Comparison of ENCODE assay signal across 8 cellular contexts in genomic region chr5:96875805-96876291, GRCh38. TPM values are rescaled to one million over a fixed set of nuclear protein-coding genes. Genes with fewer than 3 reads are reported as not detected.
DNase-seq lines count a peak whose midpoint lies in the region; ATAC-seq and TF ChIP-seq lines count a peak whose summit lies in the region.

No MANE protein-coding gene starts in this region.

- H3K27ac ChIP-seq in DND-41 (ENCODE audit: low read length) (peak overlapping the region; percentile 97), SK-N-SH (ENCODE audit: low read depth in 2 of 2, low read length in 1 of 2) (0 out of 4 replicates have a peak overlapping the region, but pooled peaks of 1 of the 2 experiments have one; percentile 1), RWPE1 (no peak overlapping the region)

- H3K4me3 ChIP-seq in DND-41 (ENCODE audit: low read depth in 1 of 2, low read length in 2 of 2) (peak overlapping the region; percentile 81 to 86), SK-N-SH (ENCODE audit: low read depth in 2 of 2, low read length in 1 of 2) (peak overlapping the region; percentile 37 to 52; a peak in 3 of 4 replicates)

- H2AFZ ChIP-seq in DND-41 (ENCODE audit: low read depth, low read length) (peak overlapping the region; percentile 81), SK-N-SH (ENCODE audit: low read depth) (peak overlapping the region; percentile 91)

- TF ChIP-seq EP300 in SK-N-SH (IDR thresholded peaks at IDR 0.05; ENCODE audit: borderline replicate concordance in 1 of 2, low read depth in 1 of 2, low read length in 1 of 2), result no peak

- H3K36me3 ChIP-seq in DND-41 (ENCODE audit: insufficient read depth, low read length), result peaks cover 15% of the 10 kb centered on the region
- H3K36me3 ChIP-seq in SK-N-SH (replicated peaks in 1 of 2; ENCODE audit: control insufficient read depth in 1 of 2, insufficient read depth in 2 of 2, low read length in 1 of 2), result no peaks in the 10 kb centered on the region

- H3K79me2 ChIP-seq in DND-41 (ENCODE audit: insufficient read depth, low read length), result peaks cover 45% of the 10 kb centered on the region
- no peaks in the 10 kb centered on the region for H3K79me2 ChIP-seq in SK-N-SH (ENCODE audit: insufficient read depth)

- H3K9me3 Mint-ChIP-seq in HFFc6, result no peaks in the 10 kb centered on the region
- no peaks in the 10 kb centered on the region for H3K9me3 Mint-ChIP-seq in chondrocyte (ENCODE audit: low read depth)
- H3K9me3 Mint-ChIP-seq in natural killer cell treated with Interleukin-12 subunit alpha and Interleukin-12 subunit beta and Interleukin-15 and Interleukin-18, amount 100 ng/mL, for 72 hours, result no peaks in the 10 kb centered on the region

- no peaks in the 10 kb centered on the region for H3K27me3 ChIP-seq in DND-41 (ENCODE audit: insufficient read depth, low read length, poor library complexity)
- no peaks in the 10 kb centered on the region for H3K27me3 ChIP-seq in SK-N-SH (ENCODE audit: insufficient read depth)

- H3K36me3 Mint-ChIP-seq in HFFc6 (ENCODE audit: low read depth) (peaks cover 4% of the 10 kb centered on the region), chondrocyte (ENCODE audit: low read depth) (peaks cover 6% of the 10 kb centered on the region)
- peaks cover 29% of the 10 kb centered on the region for H3K36me3 Mint-ChIP-seq in natural killer cell treated with Interleukin-12 subunit alpha and Interleukin-12 subunit beta and Interleukin-15 and Interleukin-18, amount 100 ng/mL, for 72 hours

- H4K20me1 ChIP-seq in DND-41 (ENCODE audit: insufficient read depth, low read length), result no peaks in the 10 kb centered on the region
- H4K20me1 ChIP-seq in SK-N-SH (ENCODE audit: insufficient read depth), result no peaks in the 10 kb centered on the region

- H3K4me1 ChIP-seq in DND-41 (ENCODE audit: insufficient read depth, low read length), result peaks cover 72% of the 10 kb centered on the region
- no peaks in the 10 kb centered on the region; a peak in 2 of 4 replicates for H3K4me1 ChIP-seq in SK-N-SH (ENCODE audit: control insufficient read depth in 1 of 2, insufficient read depth in 2 of 2, low read depth in 1 of 2, low read length in 1 of 2)

- no peak for TF ChIP-seq RAD21 in SK-N-SH (IDR thresholded peaks at IDR 0.05; ENCODE audit: low read length)

- no peaks in the 10 kb centered on the region for H3K9me2 ChIP-seq in SK-N-SH

- WGBS in SK-N-SH (ENCODE audit: low lambda C conversion rate), result 53% methylated on average over 4 of the region's 4 CpGs

- H3K9me3 ChIP-seq in DND-41 (ENCODE audit: insufficient read depth, low read length, severe bottlenecking) (no peaks in the 10 kb centered on the region), SK-N-SH (no peaks in the 10 kb centered on the region)

- H3K4me1 Mint-ChIP-seq in HFFc6 (ENCODE audit: low read depth) (peaks cover 47% of the 10 kb centered on the region), chondrocyte (ENCODE audit: low read depth) (peaks cover 18% of the 10 kb centered on the region)
- peaks cover 55 to 66% of the 10 kb centered on the region in 2 donors for H3K4me1 Mint-ChIP-seq in natural killer cell treated with Interleukin-12 subunit alpha and Interleukin-12 subunit beta and Interleukin-15 and Interleukin-18, amount 100 ng/mL, for 72 hours (ENCODE audit: low read depth in 2 of 2)

- TF ChIP-seq CTCF in DND-41 (IDR thresholded peaks at IDR 0.05; ENCODE audit: borderline replicate concordance, extremely low read depth, low read length, poor library complexity, severe bottlenecking) (no peak), HFFc6 (IDR thresholded peaks at IDR 0.05) (no peak), SK-N-SH (IDR thresholded peaks at IDR 0.05) (no peak), chondrocyte (IDR thresholded peaks at IDR 0.05) (no peak), RWPE1 (conservative IDR thresholded peaks at IDR 0.05; ENCODE audit: low read depth) (no peak)

- H3K9ac ChIP-seq in DND-41 (ENCODE audit: low read depth, low read length) (peak overlapping the region; percentile 77), SK-N-SH (peak overlapping the region; percentile 32; the same call in 1 of the 2 replicates)

- H3K27ac Mint-ChIP-seq in HFFc6 (peak overlapping the region; percentile 94), chondrocyte (ENCODE audit: unreplicated experiment) (peak overlapping the region; percentile 82)
- H3K27ac Mint-ChIP-seq in natural killer cell treated with Interleukin-12 subunit alpha and Interleukin-12 subunit beta and Interleukin-15 and Interleukin-18, amount 100 ng/mL, for 72 hours, result peak overlapping the region; percentile 98

- H3K4me3 Mint-ChIP-seq in HFFc6, result peak overlapping the region; percentile 90
- H3K4me3 Mint-ChIP-seq in chondrocyte (ENCODE audit: unreplicated experiment), result peak overlapping the region; percentile 74
- H3K4me3 Mint-ChIP-seq in natural killer cell treated with Interleukin-12 subunit alpha and Interleukin-12 subunit beta and Interleukin-15 and Interleukin-18, amount 100 ng/mL, for 72 hours, result peak overlapping the region; percentile 89

- ATAC-seq in DND-41 (ENCODE audit: insufficient read depth, low read depth), result peak; percentile 78
- ATAC-seq in natural killer cell treated with Interleukin-12 subunit alpha and Interleukin-12 subunit beta and Interleukin-15 and Interleukin-18, amount 100 ng/mL, for 72 hours, result peak; percentile 33 to 37

- POLR2A ChIA-PET in SK-N-SH (lab: Yijun Ruan, JAX) (no interaction called here), RWPE1 (lab: Yijun Ruan, JAX; ENCODE audit: low non-redundant PET) (no interaction called here)

- DNase-seq in DND-41 (peak; percentile 67), HFFc6 (no peak), SK-N-SH (no peak), chondrocyte (ENCODE audit: low spot score) (no peak), globus pallidus (ENCODE audit: low spot score) (no peak), RWPE1 (ENCODE audit: low spot score) (no peak), 8988T (no peak)
- no peak for DNase-seq in natural killer cell treated with Interleukin-12 subunit alpha and Interleukin-12 subunit beta and Interleukin-15 and Interleukin-18, amount 100 ng/mL, for 72 hours (ENCODE audit: low spot score)

- H3K27me3 Mint-ChIP-seq in HFFc6 (ENCODE audit: insufficient read depth) (no peaks in the 10 kb centered on the region), chondrocyte (ENCODE audit: low read depth) (no peaks in the 10 kb centered on the region)
- no peaks in the 10 kb centered on the region for H3K27me3 Mint-ChIP-seq in natural killer cell treated with Interleukin-12 subunit alpha and Interleukin-12 subunit beta and Interleukin-15 and Interleukin-18, amount 100 ng/mL, for 72 hours

- CTCF ChIA-PET in SK-N-SH (lab: Yijun Ruan, JAX) (interaction anchor here (1.3 to 4.1 kb wide), 4 partner anchors 9 to 287 kb away, joined by 3 to 18 read pairs (median 10); partner anchors contain the start of gene LIX1), RWPE1 (lab: Yijun Ruan, JAX) (interaction anchor here (0.6 to 0.8 kb wide), 4 partner anchors 112 to 1293 kb away, joined by 3 read pairs; no protein-coding TSS in a partner anchor)

- H3K4me2 ChIP-seq in DND-41 (ENCODE audit: insufficient read depth, low read length), result peak overlapping the region; percentile 84
- peak overlapping the region; percentile 65 for H3K4me2 ChIP-seq in SK-N-SH

- peaks cover 18% of the 10 kb centered on the region for H3F3A ChIP-seq in SK-N-SH (replicated peaks; ENCODE audit: insufficient read depth)

TF ChIP-seq in SK-N-SH, 30 proteins besides CTCF, POLR2A, EP300 and RAD21:
- TF ChIP-seq YY1 (IDR thresholded peaks at IDR 0.05; ENCODE audit: low read depth) (no peak), TEAD4 (IDR thresholded peaks at IDR 0.05; ENCODE audit: borderline replicate concordance, insufficient read depth) (no peak), TAF1 (IDR thresholded peaks at IDR 0.05; ENCODE audit: borderline replicate concordance, low read depth, low read length) (no peak)

RNA-seq across cellular contexts. Expression of gene ERAP2, which starts 0.5 kb away (rescaled TPM):
- 1 to 10 TPM in 5 of 6 experiments, under 1 TPM in 1; 0.97 to 2.6 (median 1.5) TPM for total RNA-seq in HFFc6 (2021; fragmentation: NEBNext Ultra II Directional; extraction: Animal tissue kit (Norgen Biotek cat#: 25700))
- 13.2 and 14.3 TPM in 2 replicates for polyA plus RNA-seq in SK-N-SH (2012; rRNA removed)
- polyA plus RNA-seq in SK-N-SH (2012; cell fraction: cytosol; rRNA removed), result 14.4 and 15.5 TPM in 2 replicates
- 6.2 and 10.5 TPM in 2 replicates for polyA plus RNA-seq in SK-N-SH (2012; cell fraction: nucleus; rRNA removed)
- 1.2 to 2.7 TPM (median 2.2 TPM) in 3 replicates for total RNA-seq in chondrocyte
- 100 to 1,000 TPM; 103 to 301 TPM for total RNA-seq in natural killer cell treated with Interleukin-12 subunit alpha and Interleukin-12 subunit beta and Interleukin-15 and Interleukin-18, amount 100 ng/mL, for 72 hours

Comparison
In these comparisons a context has a peak if more than half of its experiments do, and no peak if none do; other contexts are left out.
1. RNA of gene ERAP2, which starts 0.5 kb away (total RNA-seq): 103 to 301 TPM in natural killer cell treated with Interleukin-12 subunit alpha and Interleukin-12 subunit beta and Interleukin-15 and Interleukin-18, amount 100 ng/mL, for 72 hours; 1.2 to 2.7 TPM in chondrocyte and 0.97 to 2.6 TPM in HFFc6; every median in the first group is over 10 times any median in the second.
2. Peak in every context shown above with its lines, with median percentiles within 50 percentile points of each other: H3K27ac Mint-ChIP-seq and H3K4me3 Mint-ChIP-seq.